In genomic region chr2:155368934-155369333, GRCh38 we compare ENCODE assay signal across 8 cellular contexts.
DNase-seq lines count a peak whose midpoint lies in the region; ATAC-seq, FAIRE-seq and TF ChIP-seq lines count a peak whose summit lies in the region.

No MANE protein-coding gene starts in this region.

- H3K79me2 ChIP-seq in SK-N-SH (ENCODE audit: insufficient read depth) (no peaks in the 10 kb centered on the region), HepG2 (ENCODE audit: insufficient read depth, low read length) (no peaks in the 10 kb centered on the region)

- ATAC-seq in HepG2, result peak; percentile 44; the same call in 2 of the 3 replicates
- ATAC-seq in GM21360 (IDR thresholded peaks at IDR 0.05; ENCODE audit: unreplicated experiment), result no peak
- ATAC-seq in heart left ventricle, result no peak
- ATAC-seq in sciatic nerve, result no peak

- DNase-seq in GM10248 (ENCODE audit: extremely low spot score), result no peak
- DNase-seq in HT-29 (ENCODE audit: low spot score), result peak; percentile 47
- no peak for DNase-seq in SK-N-SH
- peak; percentile 12 for DNase-seq in HepG2 (ENCODE audit: low spot score)
- no peak for DNase-seq in stimulated activated CD4-positive, alpha-beta T cell treated with anti-CD3 and anti-CD28 coated beads, Interleukin-1b, Interleukin-23, amount 100 ng/mL, for 48 hours
- DNase-seq in heart left ventricle, result no peak
- no peak for DNase-seq in sciatic nerve (ENCODE audit: low spot score)

- TF ChIP-seq POLR2A in HepG2 (IDR thresholded peaks at IDR 0.05; ENCODE audit: insufficient read depth in 1 of 2, low read depth in 2 of 2, low read length in 2 of 2) (no peak), heart left ventricle (IDR thresholded peaks at IDR 0.05) (no peak)

- no TSS peak for BruUV-seq in HepG2 (replicated peaks; lab: Mats Ljungman, UMichigan)

- no peak for TF ChIP-seq EP300 in SK-N-SH (IDR thresholded peaks at IDR 0.05; ENCODE audit: borderline replicate concordance in 1 of 2, low read depth in 1 of 2, low read length in 1 of 2)
- no peak for TF ChIP-seq EP300 in HepG2 (IDR thresholded peaks at IDR 0.05; ENCODE audit: low read depth in 2 of 2, low read length in 2 of 2)
- no peak for TF ChIP-seq EP300 in HepG2 (CRISPR knock-in tag; IDR thresholded peaks at IDR 0.05; ENCODE audit: borderline replicate concordance)

- H4K20me1 ChIP-seq in SK-N-SH (ENCODE audit: insufficient read depth) (no peaks in the 10 kb centered on the region), HepG2 (ENCODE audit: insufficient read depth, low read length) (no peaks in the 10 kb centered on the region)

- H3K9me2 ChIP-seq in SK-N-SH, result no peaks in the 10 kb centered on the region; the same call in 1 of the 2 replicates

- TF ChIP-seq CTCF in GM10248 (IDR thresholded peaks at IDR 0.05; ENCODE audit: control extremely low read depth, extremely low read depth, low read depth, missing control alignments) (peak; percentile 16), SK-N-SH (IDR thresholded peaks at IDR 0.05) (peak; percentile 58), HepG2 (CRISPR knock-in tag; IDR thresholded peaks at IDR 0.05) (peak; percentile 33; the same call in 1 of the 2 replicates), heart left ventricle (IDR thresholded peaks at IDR 0.05) (peak in 5 of 12 donors; percentile 14 to 47 (median 21))

- TF ChIP-seq RAD21 in SK-N-SH (IDR thresholded peaks at IDR 0.05; ENCODE audit: low read length) (peak; percentile 47), HepG2 (CRISPR knock-in tag; IDR thresholded peaks at IDR 0.05) (no peak)

- H3K9ac ChIP-seq in SK-N-SH (no peak overlapping the region), HepG2 (ENCODE audit: insufficient read depth, low read depth, low read length) (no peak overlapping the region)

- H3F3A ChIP-seq in SK-N-SH (replicated peaks; ENCODE audit: insufficient read depth), result no peaks in the 10 kb centered on the region

- H3K4me2 ChIP-seq in SK-N-SH (no peak overlapping the region), HepG2 (ENCODE audit: low read depth, low read length) (no peak overlapping the region)

- no peak for FAIRE-seq in HepG2 (lab: Jason Lieb, UNC)

- H3K27me3 ChIP-seq in SK-N-SH (ENCODE audit: insufficient read depth) (peaks cover 3% of the 10 kb centered on the region; the same call in 1 of the 2 replicates), HepG2 (ENCODE audit: control insufficient read depth in 1 of 2, insufficient read depth in 2 of 2, low read length in 2 of 2) (no peaks in the 10 kb centered on the region), heart left ventricle (peaks cover 0 to 6% (median 0%) of the 10 kb centered on the region in 9 donors)

- H3K9me3 ChIP-seq in SK-N-SH, result no peaks in the 10 kb centered on the region
- H3K9me3 ChIP-seq in HepG2 (ENCODE audit: low read length), result no peaks in the 10 kb centered on the region
- no peaks in the 10 kb centered on the region for H3K9me3 ChIP-seq in heart left ventricle

- no peak overlapping the region for H2AFZ ChIP-seq in SK-N-SH (ENCODE audit: low read depth)
- H2AFZ ChIP-seq in HepG2 (ENCODE audit: low read length), result no peak overlapping the region

- no peak overlapping the region for H3K27ac ChIP-seq in SK-N-SH (ENCODE audit: low read depth in 2 of 2, low read length in 1 of 2)
- H3K27ac ChIP-seq in HepG2 (ENCODE audit: extremely low read length, insufficient read depth, low read length), result no peak overlapping the region
- H3K27ac ChIP-seq in heart left ventricle, result no peak overlapping the region

- in situ Hi-C loops in HepG2 (cut with HindIII; ENCODE audit: extremely low pct_ligation_motif_present, low pct_unique_long_range_greater_than_20kb), result no loop called here

- no peaks in the 10 kb centered on the region for H3K4me1 ChIP-seq in SK-N-SH (ENCODE audit: control insufficient read depth in 1 of 2, insufficient read depth in 2 of 2, low read depth in 1 of 2, low read length in 1 of 2)
- H3K4me1 ChIP-seq in HepG2 (ENCODE audit: insufficient read depth, low read length), result no peaks in the 10 kb centered on the region
- H3K4me1 ChIP-seq in heart left ventricle, result no peaks in the 10 kb centered on the region

- 0% methylated on average over 1 of the region's 1 CpG for WGBS in SK-N-SH (ENCODE audit: low lambda C conversion rate)
- WGBS in HepG2 (ENCODE audit: low lambda C conversion rate), result 0% methylated on average over 1 of the region's 1 CpG
- 13 to 21% (median 19%) methylated on average over 1 of the region's 1 CpG for WGBS in heart left ventricle, 4 donors

- no peaks in the 10 kb centered on the region for H3K36me3 ChIP-seq in SK-N-SH (replicated peaks in 1 of 2; ENCODE audit: control insufficient read depth in 1 of 2, insufficient read depth in 2 of 2, low read length in 1 of 2)
- no peaks in the 10 kb centered on the region for H3K36me3 ChIP-seq in HepG2 (replicated peaks in 1 of 2; ENCODE audit: control insufficient read depth in 1 of 2, insufficient read depth in 2 of 2, low read length in 2 of 2)
- H3K36me3 ChIP-seq in heart left ventricle, result no peaks in the 10 kb centered on the region

- H3K4me3 ChIP-seq in SK-N-SH (ENCODE audit: low read depth in 2 of 2, low read length in 1 of 2) (no peak overlapping the region), HepG2 (replicated peaks in 1 of 3; ENCODE audit: insufficient read depth in 1 of 3, low read depth in 2 of 3, low read length in 3 of 3) (no peak overlapping the region), heart left ventricle (no peak overlapping the region)

- POLR2A ChIA-PET in GM10248 (lab: Yijun Ruan, JAX), result no interaction called here
- POLR2A ChIA-PET in SK-N-SH (lab: Yijun Ruan, JAX), result no interaction called here
- POLR2A ChIA-PET in HepG2 (lab: Yijun Ruan, JAX), result no interaction called here

- intact Hi-C loops in HepG2 (cut with micrococcal nuclease; ENCODE audit: unreplicated experiment), result loop anchor here (1.0 to 2.0 kb wide), 5 partner anchors 448 to 1826 kb away; no protein-coding TSS in a partner anchor
- intact Hi-C loops in heart left ventricle (cut with DNase I), result loop anchor here in 4 of 10 donors (5.0 to 10.0 kb wide), 3 partner anchors 1823 to 1828 kb away; no protein-coding TSS in a partner anchor
- intact Hi-C loops in sciatic nerve (cut with DNase I), result loop anchor here (5.0 kb wide), 1 partner anchor 1833 kb away; no protein-coding TSS in a partner anchor

- CTCF ChIA-PET in GM10248 (lab: Yijun Ruan, JAX) (interaction anchor here (0.8 to 1.4 kb wide), 2 partner anchors 9 to 446 kb away, joined by 3 to 4 read pairs; no protein-coding TSS in a partner anchor), SK-N-SH (lab: Yijun Ruan, JAX) (interaction anchor here (0.6 to 1.5 kb wide), 5 partner anchors 8 to 1825 kb away, joined by 3 to 8 read pairs (median 4); no protein-coding TSS in a partner anchor), HepG2 (lab: Yijun Ruan, JAX; ENCODE audit: low intra/inter-chr PET ratio, low total read pairs) (interaction anchor here (1.3 kb wide), 2 partner anchors 1221 to 1825 kb away, joined by 5 to 7 read pairs; no protein-coding TSS in a partner anchor)

TF ChIP-seq in SK-N-SH, 30 proteins besides CTCF, POLR2A, EP300 and RAD21:
- TF ChIP-seq RCOR1 (IDR thresholded peaks at IDR 0.05; ENCODE audit: low read length), result no peak
- no peak for TF ChIP-seq SMC3 (IDR thresholded peaks at IDR 0.05; ENCODE audit: low read depth, low read length)
- TF ChIP-seq NRF1 (IDR thresholded peaks at IDR 0.05; ENCODE audit: low read depth, low read length), result no peak
- no peak for TF ChIP-seq MAX (IDR thresholded peaks at IDR 0.05; ENCODE audit: low read depth)
- no peak for TF ChIP-seq ELF1 (IDR thresholded peaks at IDR 0.05)
- no peak for TF ChIP-seq MEF2A (IDR thresholded peaks at IDR 0.05; ENCODE audit: borderline replicate concordance, low read depth)
- no peak for TF ChIP-seq USF2 (IDR thresholded peaks at IDR 0.05; ENCODE audit: borderline replicate concordance, low read depth, low read length)
TF ChIP-seq in SK-N-SH: peak in this region for 0.

TF ChIP-seq in HepG2, 621 proteins besides CTCF, POLR2A, EP300 and RAD21:
- TF ChIP-seq PHF21A (CRISPR knock-in tag; IDR thresholded peaks at IDR 0.05) (no peak), ZNF615 (CRISPR knock-in tag; IDR thresholded peaks at IDR 0.05; ENCODE audit: borderline replicate concordance) (no peak), HOXA9 (CRISPR knock-in tag; IDR thresholded peaks at IDR 0.05; ENCODE audit: borderline replicate concordance) (no peak), THRA (CRISPR knock-in tag; IDR thresholded peaks at IDR 0.05; ENCODE audit: borderline replicate concordance) (no peak), SNAI1 (CRISPR knock-in tag; IDR thresholded peaks at IDR 0.05; ENCODE audit: borderline replicate concordance) (no peak), ZNF33A (CRISPR knock-in tag; IDR thresholded peaks at IDR 0.05; ENCODE audit: borderline replicate concordance) (no peak), STAG1 (CRISPR knock-in tag; IDR thresholded peaks at IDR 0.05) (peak; percentile 39), SMC3 (IDR thresholded peaks at IDR 0.05; ENCODE audit: low read length) (0 out of 2 replicates have a peak, but pooled peaks have one; percentile 8), ZNF720 (CRISPR knock-in tag; IDR thresholded peaks at IDR 0.05) (no peak)

Comparison
In these comparisons a context has a peak if more than half of its experiments do, and no peak if none do; other contexts are left out.
1. DNase-seq: peak in HT-29 (single experiment) and HepG2 (single experiment); none in GM10248 (single experiment), SK-N-SH (single experiment), stimulated activated CD4-positive, alpha-beta T cell treated with anti-CD3 and anti-CD28 coated beads, Interleukin-1b, Interleukin-23, amount 100 ng/mL, for 48 hours (single experiment), heart left ventricle (0 of 5) and sciatic nerve (single experiment).